Comparison of ENCODE assay signal across 9 cellular contexts in the genomic region with DNA sequence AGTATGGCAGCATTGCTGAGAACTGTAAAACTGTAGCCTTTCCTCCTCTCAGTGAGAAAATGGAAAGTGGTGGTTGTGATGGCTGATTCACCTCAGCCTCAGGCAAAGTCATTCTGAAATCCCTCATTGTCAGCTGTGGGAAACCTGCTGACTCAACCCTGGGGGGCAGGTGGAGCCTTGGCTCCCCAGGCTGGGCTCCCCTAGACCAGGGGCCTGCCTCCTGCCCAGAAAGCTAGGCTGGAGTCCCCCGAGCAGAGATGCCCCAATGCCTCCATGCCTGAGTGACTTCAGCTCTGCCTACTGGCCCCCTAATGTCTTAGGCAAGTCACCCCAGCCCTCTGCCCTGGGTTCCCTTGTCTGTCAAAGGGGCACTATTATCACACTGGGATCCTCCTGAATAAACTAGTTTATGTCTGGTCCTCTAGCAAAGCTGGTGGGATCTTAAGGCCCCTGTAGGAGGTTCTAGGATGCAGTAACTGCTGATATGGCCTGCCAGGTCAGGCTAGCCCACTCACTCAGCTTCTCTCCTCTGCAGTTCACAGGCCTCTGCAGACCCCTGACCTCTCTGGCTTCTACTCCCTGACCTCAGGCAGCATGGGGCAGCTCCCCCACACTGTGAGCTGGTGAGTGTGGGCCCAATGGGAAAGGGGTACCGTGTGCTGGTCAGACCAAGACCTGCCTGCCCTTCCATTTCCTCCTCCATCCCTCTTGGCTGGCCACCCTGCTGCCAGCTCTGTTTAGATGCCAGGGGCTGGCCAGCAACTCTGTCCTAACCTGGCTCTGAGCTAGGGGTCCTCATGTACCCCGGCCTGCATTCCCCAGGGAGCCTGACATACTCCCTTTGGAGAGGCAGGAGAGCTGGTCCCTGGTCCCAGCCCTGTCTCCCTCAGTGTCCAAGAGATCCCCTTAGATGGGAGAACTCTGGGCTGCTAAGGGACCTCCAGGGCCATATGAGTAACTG. TPM values are rescaled to one million over a fixed set of nuclear protein-coding genes. Genes with fewer than 3 reads are reported as not detected.
DNase-seq lines count a peak whose midpoint lies in the region; ATAC-seq, FAIRE-seq and TF ChIP-seq lines count a peak whose summit lies in the region.
"Had no signal": no experiment of that assay in that cellular context is flagged by ENCODE, and none has a peak within 500 bp of the region (broad histone marks: within the 10 kb centered on the region; RNA-seq: fewer than 3 reads in every experiment).

No MANE protein-coding gene starts in this region.

- H3K4me1 ChIP-seq in HepG2 (ENCODE audit: insufficient read depth, low read length) (peaks cover 24% of the 10 kb centered on the region), right lobe of liver (no peaks in the 10 kb centered on the region), left ventricle myocardium inferior (peaks cover 26% of the 10 kb centered on the region), thymus (ENCODE audit: control insufficient read depth, insufficient read depth, low read length) (peaks cover 46% of the 10 kb centered on the region)

- H4K20me1 ChIP-seq in HepG2 (ENCODE audit: insufficient read depth, low read length): peaks cover 18% of the 10 kb centered on the region

- H3K27ac ChIP-seq in HepG2 (ENCODE audit: extremely low read length, insufficient read depth, low read length): no peak overlapping the region
- no peak overlapping the region for H3K27ac ChIP-seq in right lobe of liver
- H3K27ac ChIP-seq in left ventricle myocardium inferior (replicated peaks): peak overlapping the region; percentile 30
- H3K27ac ChIP-seq in thymus (ENCODE audit: low read depth): peak overlapping the region; percentile 86
- H3K27ac ChIP-seq: C4-2B had no signal

- no TSS peak for BruUV-seq in HepG2 (replicated peaks; lab: Mats Ljungman, UMichigan)

- no peaks in the 10 kb centered on the region for H3K79me2 ChIP-seq in HepG2 (ENCODE audit: insufficient read depth, low read length)

- no peak for FAIRE-seq in HepG2 (lab: Jason Lieb, UNC)

- H3K36me3 Mint-ChIP-seq in activated CD8-positive, alpha-beta memory T cell treated with anti-CD3 and anti-CD28 coated beads, Interleukin-2, amount 10 ng/mL, durations not matched to agents 7 days and 5 days: peaks cover 23% of the 10 kb centered on the region

- H3K9me3 Mint-ChIP-seq in activated CD8-positive, alpha-beta memory T cell treated with anti-CD3 and anti-CD28 coated beads, Interleukin-2, amount 10 ng/mL, durations not matched to agents 7 days and 5 days (ENCODE audit: low read depth): no peaks in the 10 kb centered on the region

- H3K9ac ChIP-seq in HepG2 (ENCODE audit: insufficient read depth, low read depth, low read length): no peak overlapping the region

- TF ChIP-seq RAD21 in HepG2 (CRISPR knock-in tag; IDR thresholded peaks at IDR 0.05): no peak

- intact Hi-C loops in HepG2 (cut with micrococcal nuclease; ENCODE audit: unreplicated experiment): no loop called here
- intact Hi-C loops in right lobe of liver (cut with DNase I): no loop called here
- intact Hi-C loops in left ventricle myocardium inferior (cut with micrococcal nuclease): no loop called here

- no peak overlapping the region for H3K27ac Mint-ChIP-seq in activated CD8-positive, alpha-beta memory T cell treated with anti-CD3 and anti-CD28 coated beads, Interleukin-2, amount 10 ng/mL, durations not matched to agents 7 days and 5 days

- no peak overlapping the region for H2AFZ ChIP-seq in HepG2 (ENCODE audit: low read length)

- H3K27me3 Mint-ChIP-seq in activated CD8-positive, alpha-beta memory T cell treated with anti-CD3 and anti-CD28 coated beads, Interleukin-2, amount 10 ng/mL, durations not matched to agents 7 days and 5 days: peaks cover 19% of the 10 kb centered on the region

- H3K4me3 ChIP-seq in HepG2 (replicated peaks in 1 of 3; ENCODE audit: insufficient read depth in 1 of 3, low read depth in 2 of 3, low read length in 3 of 3) (no peak overlapping the region), right lobe of liver (no peak overlapping the region), left ventricle myocardium inferior (no peak overlapping the region), thymus (ENCODE audit: low read length) (no peak overlapping the region)

- no peaks in the 10 kb centered on the region for H3K9me3 ChIP-seq in HepG2 (ENCODE audit: low read length)
- no peaks in the 10 kb centered on the region for H3K9me3 ChIP-seq in right lobe of liver
- no peaks in the 10 kb centered on the region for H3K9me3 ChIP-seq in left ventricle myocardium inferior (replicated peaks)
- no peaks in the 10 kb centered on the region for H3K9me3 ChIP-seq in thymus (ENCODE audit: control insufficient read depth)

- TF ChIP-seq POLR2A in HepG2 (IDR thresholded peaks at IDR 0.05; ENCODE audit: insufficient read depth in 1 of 2, low read depth in 2 of 2, low read length in 2 of 2) (0 out of 4 replicates have a peak, but pooled peaks of 1 of the 2 experiments have one; percentile 22), right lobe of liver (IDR thresholded peaks at IDR 0.05) (no peak)

- in situ Hi-C loops in HepG2 (cut with HindIII; ENCODE audit: extremely low pct_ligation_motif_present, low pct_unique_long_range_greater_than_20kb): loop anchor here (5.0 kb wide), 1 partner anchor 96 kb away; no protein-coding TSS in a partner anchor
- in situ Hi-C loops in KBM-7 (cut with MboI; ENCODE audit: low pct_unique_long_range_greater_than_20kb, low sequenced_read_pairs): no loop called here

- no peak for TF ChIP-seq CTCF in HepG2 (CRISPR knock-in tag; IDR thresholded peaks at IDR 0.05)
- TF ChIP-seq CTCF in right lobe of liver (IDR thresholded peaks at IDR 0.05): no peak
- TF ChIP-seq CTCF in left ventricle myocardium inferior (IDR thresholded peaks at IDR 0.05; ENCODE audit: borderline replicate concordance): no peak

- TF ChIP-seq EP300 in HepG2 (IDR thresholded peaks at IDR 0.05; ENCODE audit: low read depth in 2 of 2, low read length in 2 of 2) (no peak), HepG2 (CRISPR knock-in tag; IDR thresholded peaks at IDR 0.05; ENCODE audit: borderline replicate concordance) (no peak)

- H3K27me3 ChIP-seq in HepG2 (ENCODE audit: control insufficient read depth in 1 of 2, insufficient read depth in 2 of 2, low read length in 2 of 2) (no peaks in the 10 kb centered on the region), right lobe of liver (no peaks in the 10 kb centered on the region), left ventricle myocardium inferior (ENCODE audit: low read depth) (no peaks in the 10 kb centered on the region), thymus (ENCODE audit: control insufficient read depth, insufficient read depth) (no peaks in the 10 kb centered on the region)

- peaks cover 37% of the 10 kb centered on the region for H3K4me1 Mint-ChIP-seq in activated CD8-positive, alpha-beta memory T cell treated with anti-CD3 and anti-CD28 coated beads, Interleukin-2, amount 10 ng/mL, durations not matched to agents 7 days and 5 days

- ATAC-seq in HepG2 (no peak), right lobe of liver (no peak), HG03175 (IDR thresholded peaks at IDR 0.05; ENCODE audit: unreplicated experiment) (peak; percentile 65)
- ATAC-seq in activated CD8-positive, alpha-beta memory T cell treated with anti-CD3 and anti-CD28 coated beads, Interleukin-2, amount 10 ng/mL, durations not matched to agents 7 days and 5 days: peak; percentile 76

- H3K4me3 Mint-ChIP-seq in activated CD8-positive, alpha-beta memory T cell treated with anti-CD3 and anti-CD28 coated beads, Interleukin-2, amount 10 ng/mL, durations not matched to agents 7 days and 5 days: no peak overlapping the region

- H3K36me3 ChIP-seq in HepG2 (replicated peaks in 1 of 2; ENCODE audit: control insufficient read depth in 1 of 2, insufficient read depth in 2 of 2, low read length in 2 of 2): peaks cover 15 to 73% of the 10 kb centered on the region in 2 experiments; a peak in 4 of 5 replicates
- peaks cover 0 to 10% (median 0%) of the 10 kb centered on the region in 4 donors for H3K36me3 ChIP-seq in right lobe of liver
- peaks cover 50% of the 10 kb centered on the region for H3K36me3 ChIP-seq in left ventricle myocardium inferior
- peaks cover 100% of the 10 kb centered on the region for H3K36me3 ChIP-seq in thymus (ENCODE audit: control insufficient read depth, insufficient read depth)

- CTCF ChIA-PET in HepG2 (lab: Yijun Ruan, JAX; ENCODE audit: low intra/inter-chr PET ratio, low total read pairs): interaction anchor here (1.1 to 5.0 kb wide), 3 partner anchors 36 to 112 kb away, joined by 4 to 71 read pairs (median 14); no protein-coding TSS in a partner anchor
- CTCF ChIA-PET in activated CD8-positive, alpha-beta memory T cell treated with anti-CD3 and anti-CD28 coated beads, Interleukin-2, amount 10 ng/mL, durations not matched to agents 7 days and 5 days (lab: Charles Lee): interaction anchor here (0.8 to 24.2 kb wide), 10 partner anchors 8 to 99 kb away, joined by 3 to 430 read pairs (median 4); no protein-coding TSS in a partner anchor

- DNase-seq in HepG2 (ENCODE audit: low spot score): no peak
- DNase-seq in right lobe of liver: no peak
- peak; percentile 84 for DNase-seq in activated CD8-positive, alpha-beta memory T cell treated with anti-CD3 and anti-CD28 coated beads, Interleukin-2, amount 10 ng/mL, durations not matched to agents 7 days and 5 days
- peak; percentile 11 for DNase-seq in left ventricle myocardium inferior
- no peak for DNase-seq in DMS 273 treated with DMSO at 0.1 percent for 48 hours (lab: John Stamatoyannopoulos, UW)
- no peak for DNase-seq in KBM-7

- H3K4me2 ChIP-seq in HepG2 (ENCODE audit: low read depth, low read length): no peak overlapping the region

- POLR2A ChIA-PET in HepG2 (lab: Yijun Ruan, JAX): interaction anchor here (1.0 to 1.9 kb wide), 4 partner anchors 14 to 99 kb away, joined by 3 to 14 read pairs (median 4); no protein-coding TSS in a partner anchor

- 86% methylated on average over 1 of the region's 3 CpGs for WGBS in HepG2 (ENCODE audit: low lambda C conversion rate)
- WGBS in right lobe of liver (ENCODE audit: insufficient coverage, low coverage, low lambda C conversion rate, missing lambda C conversion rate): 100% methylated on average over 2 of the region's 3 CpGs
- WGBS in thymus: 95% methylated on average over 3 of the region's 3 CpGs

RNA-seq across cellular contexts. Expression of gene TCF7, which starts 24.2 kb away (rescaled TPM):
- total RNA-seq in HepG2 (2016; rRNA removed; fragmentation: Illumina TruSeq; extraction: Trizol) (6.8 and 7.9 TPM in 2 replicates), right lobe of liver (1 to 10 TPM; 2.0 to 3.8 (median 2.7) TPM), left ventricle myocardium inferior (3.0 TPM)
- total RNA-seq in HepG2 (2016; cell fraction: cytosol; rRNA removed; fragmentation: Illumina TruSeq; extraction: Trizol; ENCODE audit: low read depth): 5.3 and 5.4 TPM in 2 replicates
- total RNA-seq in HepG2 (2016; cell fraction: insoluble cytoplasmic fraction; rRNA removed; fragmentation: Illumina TruSeq; extraction: Trizol): 7.1 and 8.8 TPM in 2 replicates
- total RNA-seq in HepG2 (2016; cell fraction: membrane; rRNA removed; fragmentation: Illumina TruSeq; extraction: Trizol): 15.7 and 15.8 TPM in 2 replicates
- 10.0 and 10.9 TPM in 2 replicates for total RNA-seq in HepG2 (2016; cell fraction: nucleus; rRNA removed; fragmentation: Illumina TruSeq; extraction: Trizol)
- polyA plus RNA-seq in HepG2 (2011; rRNA removed) (6.3 and 9.0 TPM in 2 replicates), thymus (247 TPM)
- polyA plus RNA-seq in HepG2 (2011; cell fraction: cytosol; rRNA removed): 4.8 and 5.8 TPM in 2 replicates
- polyA plus RNA-seq in HepG2 (2011; cell fraction: nucleus; rRNA removed): 7.5 and 7.7 TPM in 2 replicates
- polyA plus RNA-seq in HepG2 (2012): 8.6 and 11.4 TPM in 2 replicates
- polyA plus RNA-seq in HepG2 (2016; cell fraction: cytosol; fragmentation: Illumina TruSeq; extraction: Trizol; ENCODE audit: low read depth): 21.6 and 22.8 TPM in 2 replicates
- polyA plus RNA-seq in HepG2 (2016; cell fraction: insoluble cytoplasmic fraction; fragmentation: Illumina TruSeq; extraction: Trizol; ENCODE audit: low read depth): 21.8 and 29.7 TPM in 2 replicates
- polyA plus RNA-seq in HepG2 (2016; cell fraction: membrane; fragmentation: Illumina TruSeq; extraction: Trizol; ENCODE audit: low read depth): 44.0 and 50.2 TPM in 2 replicates
- polyA plus RNA-seq in HepG2 (2016; cell fraction: nucleus; fragmentation: Illumina TruSeq; extraction: Trizol; ENCODE audit: insufficient read depth, low read depth): 25.7 and 28.7 TPM in 2 replicates
- 0.19 and 20.5 TPM in 2 replicates for polyA minus RNA-seq in HepG2 (2011; rRNA and poly(A)+ RNA removed; ENCODE audit: low replicate concordance)
- 3.3 and 5.4 TPM in 2 replicates for polyA minus RNA-seq in HepG2 (2011; cell fraction: cytosol; rRNA and poly(A)+ RNA removed)
- 15.2 and 18.2 TPM in 2 replicates for polyA minus RNA-seq in HepG2 (2011; cell fraction: nucleus; rRNA and poly(A)+ RNA removed)
- total RNA-seq in activated CD8-positive, alpha-beta memory T cell treated with anti-CD3 and anti-CD28 coated beads, Interleukin-2, amount 10 ng/mL, durations not matched to agents 7 days and 5 days: 1 to 10 TPM; 7.0 to 7.9 TPM

RNA-seq across cellular contexts. Expression of gene SKP1, which starts 38.1 kb away (rescaled TPM):
- total RNA-seq in HepG2 (2016; rRNA removed; fragmentation: Illumina TruSeq; extraction: Trizol): 340 and 507 TPM in 2 replicates
- total RNA-seq in HepG2 (2016; cell fraction: cytosol; rRNA removed; fragmentation: Illumina TruSeq; extraction: Trizol; ENCODE audit: low read depth): 137 and 143 TPM in 2 replicates
- total RNA-seq in HepG2 (2016; cell fraction: insoluble cytoplasmic fraction; rRNA removed; fragmentation: Illumina TruSeq; extraction: Trizol): 343 and 521 TPM in 2 replicates
- total RNA-seq in HepG2 (2016; cell fraction: membrane; rRNA removed; fragmentation: Illumina TruSeq; extraction: Trizol): 93.7 and 100 TPM in 2 replicates
- total RNA-seq in HepG2 (2016; cell fraction: nucleus; rRNA removed; fragmentation: Illumina TruSeq; extraction: Trizol): 151 and 157 TPM in 2 replicates
- 93.6 and 134 TPM in 2 replicates for polyA plus RNA-seq in HepG2 (2011; rRNA removed)
- polyA plus RNA-seq in HepG2 (2011; cell fraction: cytosol; rRNA removed): 88.5 and 154 TPM in 2 replicates
- polyA plus RNA-seq in HepG2 (2011; cell fraction: nucleus; rRNA removed): 34.1 and 52.2 TPM in 2 replicates
- polyA plus RNA-seq in HepG2 (2012): 309 and 384 TPM in 2 replicates
- polyA plus RNA-seq in HepG2 (2016; cell fraction: cytosol; fragmentation: Illumina TruSeq; extraction: Trizol; ENCODE audit: low read depth): 114 and 131 TPM in 2 replicates
- polyA plus RNA-seq in HepG2 (2016; cell fraction: insoluble cytoplasmic fraction; fragmentation: Illumina TruSeq; extraction: Trizol; ENCODE audit: low read depth): 701 and 780 TPM in 2 replicates
- 95.3 and 99.7 TPM in 2 replicates for polyA plus RNA-seq in HepG2 (2016; cell fraction: membrane; fragmentation: Illumina TruSeq; extraction: Trizol; ENCODE audit: low read depth)
- 220 and 238 TPM in 2 replicates for polyA plus RNA-seq in HepG2 (2016; cell fraction: nucleus; fragmentation: Illumina TruSeq; extraction: Trizol; ENCODE audit: insufficient read depth, low read depth)
- polyA minus RNA-seq in HepG2 (2011; rRNA and poly(A)+ RNA removed; ENCODE audit: low replicate concordance): 30.3 and 67.0 TPM in 2 replicates
- polyA minus RNA-seq in HepG2 (2011; cell fraction: cytosol; rRNA and poly(A)+ RNA removed): 87.3 and 99.7 TPM in 2 replicates
- polyA minus RNA-seq in HepG2 (2011; cell fraction: nucleus; rRNA and poly(A)+ RNA removed): 122 and 128 TPM in 2 replicates
- total RNA-seq in right lobe of liver: 100 to 1,000 TPM; 125 to 186 (median 149) TPM
- 100 to 1,000 TPM; 172 to 189 TPM for total RNA-seq in activated CD8-positive, alpha-beta memory T cell treated with anti-CD3 and anti-CD28 coated beads, Interleukin-2, amount 10 ng/mL, durations not matched to agents 7 days and 5 days
- 506 TPM for total RNA-seq in left ventricle myocardium inferior
- 387 TPM for polyA plus RNA-seq in thymus

Comparison
In these comparisons a context has a peak if more than half of its experiments do, and no peak if none do; other contexts are left out.
1. ATAC-seq: peak in HG03175 (single experiment) and activated CD8-positive, alpha-beta memory T cell treated with anti-CD3 and anti-CD28 coated beads, Interleukin-2, amount 10 ng/mL, durations not matched to agents 7 days and 5 days (single experiment); none in HepG2 (single experiment) and right lobe of liver (0 of 4).
2. DNase-seq: peak in activated CD8-positive, alpha-beta memory T cell treated with anti-CD3 and anti-CD28 coated beads, Interleukin-2, amount 10 ng/mL, durations not matched to agents 7 days and 5 days (single experiment) and left ventricle myocardium inferior (single experiment); none in HepG2 (single experiment), right lobe of liver (0 of 3), DMS 273 treated with DMSO at 0.1 percent for 48 hours (single experiment) and KBM-7 (single experiment).
3. H3K27ac ChIP-seq: peak in left ventricle myocardium inferior (single experiment) and thymus (single experiment); none in HepG2 (single experiment) and right lobe of liver (0 of 3).